Comparison of ENCODE assay signal across 9 cellular contexts in the genomic region with DNA sequence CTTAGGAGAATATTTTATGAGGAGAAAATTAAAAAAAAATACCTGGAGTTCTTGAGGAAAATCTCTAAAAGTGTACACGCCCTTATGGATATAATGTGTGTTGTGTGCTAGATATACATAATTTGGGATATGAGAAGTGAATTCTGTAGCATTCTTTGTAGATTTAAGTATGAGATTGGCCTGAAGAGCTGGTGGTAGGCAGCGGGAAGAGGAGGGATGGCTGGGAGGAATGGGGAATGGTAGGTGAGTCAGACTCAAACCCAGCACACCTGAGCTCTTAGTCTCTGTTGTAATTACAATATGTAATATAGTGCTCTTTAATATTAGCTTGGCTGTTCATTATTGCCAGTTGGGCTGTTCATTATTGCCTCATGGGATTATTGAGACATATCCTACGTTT.
"Had no signal": no experiment of that assay in that cellular context is flagged by ENCODE, and none has a peak within 500 bp of the region (broad histone marks: within the 10 kb centered on the region; RNA-seq: fewer than 3 reads in every experiment).

No MANE protein-coding gene starts in this region.

- H3K4me1 ChIP-seq: HAP-1 had no signal

- ATAC-seq: HCT116, HepG2 had no signal

- H3K27me3 Mint-ChIP-seq: IgD-negative memory B cell had no signal

- H3K27ac ChIP-seq: GM23248, HL-60 had no signal

- DNase-seq: GM23248, GOT3, H7, HFFc6 had no signal

- H3K9me3 ChIP-seq: HAP-1 had no signal

- H3K4me3 Mint-ChIP-seq: HFFc6, IgD-negative memory B cell had no signal

- H3K4me3 ChIP-seq: GM23248, HAP-1 had no signal

- H3K9me3 Mint-ChIP-seq: HFFc6, IgD-negative memory B cell had no signal

- H3K27ac Mint-ChIP-seq: HFFc6, IgD-negative memory B cell had no signal
